In the genomic region with DNA sequence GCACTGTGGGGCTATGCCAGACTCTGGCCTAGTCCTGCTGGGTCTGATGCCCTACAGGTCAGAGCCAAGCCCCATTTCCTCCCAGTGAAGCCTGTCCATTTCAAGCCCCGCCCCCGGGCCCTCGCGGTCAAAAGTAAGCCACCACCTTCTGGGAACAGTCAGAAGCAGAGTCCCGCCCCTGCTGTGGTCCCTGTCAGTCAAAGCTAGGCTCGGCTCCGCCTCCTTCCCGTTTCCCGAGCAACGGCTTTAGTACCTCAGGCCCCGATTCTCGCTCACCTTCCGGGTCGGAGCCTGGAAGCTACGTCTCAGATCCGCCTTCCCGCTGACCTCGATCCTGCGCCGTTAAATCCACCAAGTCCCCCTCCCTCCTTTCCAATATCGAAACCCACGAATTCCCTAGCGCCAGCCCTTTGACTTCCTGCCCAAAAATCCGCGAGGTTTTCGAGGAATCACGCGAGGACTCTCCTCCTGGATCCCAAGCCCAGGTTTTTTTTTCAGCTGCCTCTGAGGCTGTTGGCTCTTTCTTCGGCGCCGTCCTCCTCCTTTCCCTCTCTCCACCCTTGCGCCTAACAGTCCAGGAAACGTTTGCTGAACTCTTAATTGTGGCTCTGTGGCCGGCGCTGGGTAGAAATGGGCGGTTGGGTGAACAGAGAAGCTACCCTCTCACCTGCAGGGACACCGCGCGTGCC, we compare ENCODE assay signal across 8 cellular contexts. TPM values are rescaled to one million over a fixed set of nuclear protein-coding genes. Genes with fewer than 3 reads are reported as not detected.
DNase-seq lines count a peak whose midpoint lies in the region; ATAC-seq and TF ChIP-seq lines count a peak whose summit lies in the region.

No MANE protein-coding gene starts in this region.

- peaks cover 13% of the 10 kb centered on the region for H3K4me1 Mint-ChIP-seq in activated B cell treated with CpG ODN at 0.5 μM for 24 hours

- peak overlapping the region; percentile 84 for H3K27ac ChIP-seq in AG04450 (ENCODE audit: low read depth, low read length)

- no peaks in the 10 kb centered on the region for H3K9me3 ChIP-seq in AG04450 (ENCODE audit: control insufficient read depth, insufficient read depth, low read length)

- peak overlapping the region; percentile 58 for H3K4me3 ChIP-seq in AG04450 (ENCODE audit: low read depth, low read length)

- DNase-seq in AG04450 (ENCODE audit: low read depth, low spot score): peak; percentile 89
- peak; percentile 93 for DNase-seq in NCI-H2227 (lab: John Stamatoyannopoulos, UW; ENCODE audit: unreplicated experiment)
- peak; percentile 78 for DNase-seq in activated B cell treated with CpG ODN at 0.5 μM for 24 hours
- peak; percentile 65 for DNase-seq in central memory CD4-positive, alpha-beta T cell
- peak; percentile 99 for DNase-seq in islet precursor cell
- peak; percentile 84 for DNase-seq in stimulated activated CD4-positive, alpha-beta T cell treated with anti-CD3 and anti-CD28 coated beads, Interleukin-12 subunit alpha, Interleukin-12 subunit beta, amount 100 ng/mL, for 4 hours

- POLR2A ChIA-PET in AG04450 (lab: Yijun Ruan, JAX): interaction anchor here (0.6 to 3.2 kb wide), 13 partner anchors 8 to 776 kb away, joined by 3 to 30 read pairs (median 4); partner anchors contain the start of genes KAZALD1, OGA, PDZD7 and SFXN3
- POLR2A ChIA-PET in activated B cell treated with CpG ODN at 0.5 μM for 24 hours (lab: Charles Lee): interaction anchor here (0.6 to 2.9 kb wide), 9 partner anchors 8 to 778 kb away, joined by 3 to 24 read pairs (median 8); partner anchors contain the start of genes KAZALD1, PDZD7 and SFXN3

- peaks cover 15% of the 10 kb centered on the region for H3K36me3 Mint-ChIP-seq in activated B cell treated with CpG ODN at 0.5 μM for 24 hours (ENCODE audit: low read depth)

- ATAC-seq in GM18873 (IDR thresholded peaks at IDR 0.05; ENCODE audit: low FRiP score, unreplicated experiment): peak; percentile 91
- peak; percentile 88 for ATAC-seq in HG03135 (IDR thresholded peaks at IDR 0.05; ENCODE audit: unreplicated experiment)
- ATAC-seq in activated B cell treated with CpG ODN at 0.5 μM for 24 hours (ENCODE audit: low read depth): peak; percentile 91

- H3K9me3 Mint-ChIP-seq in activated B cell treated with CpG ODN at 0.5 μM for 24 hours: no peaks in the 10 kb centered on the region

- TF ChIP-seq CTCF in AG04450 (IDR thresholded peaks at IDR 0.05; ENCODE audit: low read depth, low read length): no peak
- TF ChIP-seq CTCF in activated B cell treated with CpG ODN at 0.5 μM for 24 hours (IDR thresholded peaks at IDR 0.05): no peak

- H3K27me3 Mint-ChIP-seq in activated B cell treated with CpG ODN at 0.5 μM for 24 hours: peaks cover 14% of the 10 kb centered on the region

- intact Hi-C loops in activated B cell treated with CpG ODN at 0.5 μM for 24 hours (cut with micrococcal nuclease): loop anchor here (1.0 to 5.0 kb wide), 4 partner anchors 7 to 249 kb away; partner anchors contain the start of genes PDZD7 and SFXN3

- CTCF ChIA-PET in AG04450 (lab: Charles Lee): interaction anchor here (0.6 to 17.3 kb wide), 11 partner anchors 8 to 172 kb away, joined by 3 to 414 read pairs (median 7); partner anchors contain the start of gene KAZALD1
- CTCF ChIA-PET in activated B cell treated with CpG ODN at 0.5 μM for 24 hours (lab: Charles Lee): interaction anchor here (1.0 to 5.9 kb wide), 9 partner anchors 9 to 98 kb away, joined by 3 to 58 read pairs (median 24); partner anchors contain the start of genes KAZALD1, PDZD7 and SFXN3

- peak overlapping the region; percentile 99 for H3K4me3 Mint-ChIP-seq in activated B cell treated with CpG ODN at 0.5 μM for 24 hours

- H3K27ac Mint-ChIP-seq in activated B cell treated with CpG ODN at 0.5 μM for 24 hours: peak overlapping the region; percentile 93

- no peaks in the 10 kb centered on the region for H3K27me3 ChIP-seq in AG04450 (ENCODE audit: control insufficient read depth, insufficient read depth, low read length)

RNA-seq across cellular contexts. Expression of gene SFXN3, which starts 11.8 kb away (rescaled TPM):
- polyA plus RNA-seq in AG04450 (2011; rRNA removed): 77.8 and 87.0 TPM in 2 replicates
- polyA minus RNA-seq in AG04450 (2011; rRNA and poly(A)+ RNA removed): 106 and 126 TPM in 2 replicates
- 9.5 and 9.8 TPM in 2 replicates for total RNA-seq in activated B cell treated with CpG ODN at 0.5 μM for 24 hours

RNA-seq across cellular contexts. Expression of gene PDZD7, which starts 11.9 kb away (rescaled TPM):
- polyA plus RNA-seq in AG04450 (2011; rRNA removed): 0.27 and 0.60 TPM in 2 replicates
- 0.26 and 0.37 TPM in 2 replicates for polyA minus RNA-seq in AG04450 (2011; rRNA and poly(A)+ RNA removed)
- total RNA-seq in activated B cell treated with CpG ODN at 0.5 μM for 24 hours: 0.11 TPM in 1 of 2 replicates, not detected in the other

RNA-seq across cellular contexts. Expression of gene KAZALD1, which starts 19.0 kb away (rescaled TPM):
- 10.8 and 14.1 TPM in 2 replicates for polyA plus RNA-seq in AG04450 (2011; rRNA removed)
- polyA minus RNA-seq in AG04450 (2011; rRNA and poly(A)+ RNA removed): 10.9 and 11.3 TPM in 2 replicates
- total RNA-seq in activated B cell treated with CpG ODN at 0.5 μM for 24 hours: 0.58 TPM in 1 of 2 replicates, not detected in the other

RNA-seq across cellular contexts. Expression of gene LZTS2, which starts 43.2 kb away (rescaled TPM):
- polyA plus RNA-seq in AG04450 (2011; rRNA removed): 33.3 and 54.3 TPM in 2 replicates
- 37.5 and 58.6 TPM in 2 replicates for polyA minus RNA-seq in AG04450 (2011; rRNA and poly(A)+ RNA removed)
- 12.6 and 14.9 TPM in 2 replicates for total RNA-seq in activated B cell treated with CpG ODN at 0.5 μM for 24 hours

RNA-seq across cellular contexts. Expression of gene TWNK, which starts 55.5 kb away (rescaled TPM):
- 4.3 and 6.9 TPM in 2 replicates for polyA plus RNA-seq in AG04450 (2011; rRNA removed)
- 5.5 and 7.8 TPM in 2 replicates for polyA minus RNA-seq in AG04450 (2011; rRNA and poly(A)+ RNA removed)
- 19.2 and 20.5 TPM in 2 replicates for total RNA-seq in activated B cell treated with CpG ODN at 0.5 μM for 24 hours

Comparison
In these comparisons a context has a peak if more than half of its experiments do, and no peak if none do; other contexts are left out.
1. Peak in every context shown above with its lines: DNase-seq, ATAC-seq, H3K4me3 ChIP-seq and H3K27ac ChIP-seq.